Comparison of ENCODE assay signal across 2 cellular contexts in the genomic region with DNA sequence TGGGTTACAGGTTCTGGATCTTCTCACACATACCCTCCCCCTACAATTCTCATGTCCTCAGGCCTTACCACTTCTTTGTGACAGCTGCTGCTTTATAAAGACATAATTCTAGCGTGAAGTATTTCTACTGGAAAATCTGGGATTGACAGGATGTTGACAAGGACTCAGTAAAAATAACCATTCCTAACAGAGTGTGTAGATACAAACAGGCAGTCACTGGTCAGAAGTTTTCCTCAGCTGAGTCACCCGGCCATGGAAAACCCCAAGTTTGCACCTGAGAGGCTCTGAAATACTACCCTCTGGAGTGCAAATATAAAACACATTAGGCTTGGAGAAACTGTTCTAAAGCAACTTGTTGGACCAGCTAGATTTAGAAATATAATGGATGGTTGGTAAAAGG.
TF ChIP-seq lines count a peak whose summit lies in the region.

No MANE protein-coding gene starts in this region.

TF ChIP-seq in A549, 52 proteins besides CTCF, POLR2A, EP300 and RAD21:
- TF ChIP-seq, protein P1, sequence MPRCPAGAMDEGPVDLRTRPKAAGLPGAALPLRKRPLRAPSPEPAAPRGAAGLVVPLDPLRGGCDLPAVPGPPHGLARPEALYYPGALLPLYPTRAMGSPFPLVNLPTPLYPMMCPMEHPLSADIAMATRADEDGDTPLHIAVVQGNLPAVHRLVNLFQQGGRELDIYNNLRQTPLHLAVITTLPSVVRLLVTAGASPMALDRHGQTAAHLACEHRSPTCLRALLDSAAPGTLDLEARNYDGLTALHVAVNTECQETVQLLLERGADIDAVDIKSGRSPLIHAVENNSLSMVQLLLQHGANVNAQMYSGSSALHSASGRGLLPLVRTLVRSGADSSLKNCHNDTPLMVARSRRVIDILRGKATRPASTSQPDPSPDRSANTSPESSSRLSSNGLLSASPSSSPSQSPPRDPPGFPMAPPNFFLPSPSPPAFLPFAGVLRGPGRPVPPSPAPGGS (IDR thresholded peaks at IDR 0.05): no peak
- TF ChIP-seq FOSL2 (IDR thresholded peaks at IDR 0.05): no peak
- TF ChIP-seq FOSL2 (CRISPR knock-in tag; IDR thresholded peaks at IDR 0.05): peak; percentile 39
- no peak for TF ChIP-seq HOXB5 (CRISPR knock-in tag; IDR thresholded peaks at IDR 0.05)
TF ChIP-seq in A549: peak in this region for 1.

TF ChIP-seq in IMR-90, 13 proteins besides CTCF, POLR2A, EP300 and RAD21:
- TF ChIP-seq MXI1 (IDR thresholded peaks at IDR 0.05; ENCODE audit: borderline replicate concordance, low read depth, low read length) (no peak), BHLHE40 (IDR thresholded peaks at IDR 0.05; ENCODE audit: low read depth, low read length) (no peak), MAZ (IDR thresholded peaks at IDR 0.05; ENCODE audit: borderline replicate concordance, low read depth, low read length) (no peak), NFE2L2 (IDR thresholded peaks at IDR 0.05; ENCODE audit: low read depth, low read length) (no peak), CHD1 (IDR thresholded peaks at IDR 0.05; ENCODE audit: low read depth, low read length) (no peak), RCOR1 (IDR thresholded peaks at IDR 0.05; ENCODE audit: insufficient replicate concordance, low read length) (no peak), MAFK (IDR thresholded peaks at IDR 0.05; ENCODE audit: low read depth, low read length) (no peak), FOS (IDR thresholded peaks at IDR 0.05; ENCODE audit: low read depth, low read length) (no peak; the same call in 1 of the 2 replicates), SMC3 (IDR thresholded peaks at IDR 0.05; ENCODE audit: low read depth, low read length) (no peak), CEBPB (IDR thresholded peaks at IDR 0.05; ENCODE audit: low read depth, low read length) (no peak), RFX5 (IDR thresholded peaks at IDR 0.05; ENCODE audit: low read depth, low read length) (no peak)
- TF ChIP-seq, protein P2, sequence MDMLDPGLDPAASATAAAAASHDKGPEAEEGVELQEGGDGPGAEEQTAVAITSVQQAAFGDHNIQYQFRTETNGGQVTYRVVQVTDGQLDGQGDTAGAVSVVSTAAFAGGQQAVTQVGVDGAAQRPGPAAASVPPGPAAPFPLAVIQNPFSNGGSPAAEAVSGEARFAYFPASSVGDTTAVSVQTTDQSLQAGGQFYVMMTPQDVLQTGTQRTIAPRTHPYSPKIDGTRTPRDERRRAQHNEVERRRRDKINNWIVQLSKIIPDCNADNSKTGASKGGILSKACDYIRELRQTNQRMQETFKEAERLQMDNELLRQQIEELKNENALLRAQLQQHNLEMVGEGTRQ (IDR thresholded peaks at IDR 0.05; ENCODE audit: low read depth, low read length): no peak
- TF ChIP-seq, protein P3, sequence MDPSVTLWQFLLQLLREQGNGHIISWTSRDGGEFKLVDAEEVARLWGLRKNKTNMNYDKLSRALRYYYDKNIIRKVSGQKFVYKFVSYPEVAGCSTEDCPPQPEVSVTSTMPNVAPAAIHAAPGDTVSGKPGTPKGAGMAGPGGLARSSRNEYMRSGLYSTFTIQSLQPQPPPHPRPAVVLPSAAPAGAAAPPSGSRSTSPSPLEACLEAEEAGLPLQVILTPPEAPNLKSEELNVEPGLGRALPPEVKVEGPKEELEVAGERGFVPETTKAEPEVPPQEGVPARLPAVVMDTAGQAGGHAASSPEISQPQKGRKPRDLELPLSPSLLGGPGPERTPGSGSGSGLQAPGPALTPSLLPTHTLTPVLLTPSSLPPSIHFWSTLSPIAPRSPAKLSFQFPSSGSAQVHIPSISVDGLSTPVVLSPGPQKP (IDR thresholded peaks at IDR 0.05; ENCODE audit: borderline replicate concordance, low read depth, low read length): no peak
